8 cellular contexts compared by ENCODE assay signal in genomic region chr3:69948246-69948862, GRCh38. TPM values are rescaled to one million over a fixed set of nuclear protein-coding genes. Genes with fewer than 3 reads are reported as not detected.
DNase-seq lines count a peak whose midpoint lies in the region; ATAC-seq and TF ChIP-seq lines count a peak whose summit lies in the region.

No MANE protein-coding gene starts in this region.

- no peaks in the 10 kb centered on the region for H3K79me2 ChIP-seq in trophoblast cell (ENCODE audit: control insufficient read depth, insufficient read depth, low read length, poor library complexity)

- H3K79me1 ChIP-seq in trophoblast cell (ENCODE audit: low read length), result no peaks in the 10 kb centered on the region

- no peak overlapping the region for H4K12ac ChIP-seq in trophoblast cell (ENCODE audit: low read depth, low read length)

- H2AK5ac ChIP-seq in trophoblast cell (ENCODE audit: low read length), result no peak overlapping the region

- H3K9me3 ChIP-seq in trophoblast cell (ENCODE audit: insufficient read depth, low read depth, low read length), result no peaks in the 10 kb centered on the region

- peak; percentile 67 for TF ChIP-seq CTCF in epithelial cell of proximal tubule (conservative IDR thresholded peaks at IDR 0.05; ENCODE audit: low read depth, low read length)

- H2BK5ac ChIP-seq in trophoblast cell (ENCODE audit: low read depth, low read length, poor library complexity), result no peak overlapping the region

- no peak overlapping the region for H2BK120ac ChIP-seq in trophoblast cell (ENCODE audit: insufficient read depth, low read length, poor library complexity)

- H2AFZ ChIP-seq in trophoblast cell (ENCODE audit: insufficient read depth, low read length, poor library complexity), result no peak overlapping the region

- H3K4me2 ChIP-seq in trophoblast cell (ENCODE audit: low read length), result no peak overlapping the region

- no peak overlapping the region for H4K91ac ChIP-seq in trophoblast cell (ENCODE audit: low read depth, low read length)

- H3K18ac ChIP-seq in trophoblast cell (ENCODE audit: low read length), result no peak overlapping the region

- no peak overlapping the region for H4K8ac ChIP-seq in trophoblast cell (ENCODE audit: low read depth, low read length)

- H3K27me3 ChIP-seq in trophoblast cell (ENCODE audit: insufficient read depth, low read length), result no peaks in the 10 kb centered on the region
- H3K27me3 ChIP-seq in H7 (ENCODE audit: control insufficient read depth, insufficient read depth, low read length), result no peaks in the 10 kb centered on the region

- no peak overlapping the region for H2BK12ac ChIP-seq in trophoblast cell (ENCODE audit: low read length)

- H3K23ac ChIP-seq in trophoblast cell (ENCODE audit: low read length), result peak overlapping the region; percentile 58

- H3K4me1 ChIP-seq in trophoblast cell (ENCODE audit: control insufficient read depth in 1 of 2, insufficient read depth in 2 of 2, low read length in 2 of 2), result no peaks in the 10 kb centered on the region

- H3K4ac ChIP-seq in trophoblast cell (ENCODE audit: low read depth, low read length), result no peak overlapping the region

- no peak overlapping the region for H3K4me3 ChIP-seq in epithelial cell of proximal tubule (ENCODE audit: low read depth, low read length)
- no peak overlapping the region for H3K4me3 ChIP-seq in trophoblast cell (ENCODE audit: low read depth, low read length)
- no peak overlapping the region for H3K4me3 ChIP-seq in H7 (ENCODE audit: insufficient read depth, low read depth, low read length)

- H3K9ac ChIP-seq in trophoblast cell (ENCODE audit: low read length), result no peak overlapping the region

- H3K36me3 ChIP-seq in trophoblast cell (ENCODE audit: control insufficient read depth in 1 of 2, insufficient read depth in 2 of 2, low read length in 2 of 2) (no peaks in the 10 kb centered on the region), H7 (replicated peaks; ENCODE audit: control insufficient read depth, insufficient read depth, low read length) (no peaks in the 10 kb centered on the region)

- peak; percentile 2 for DNase-seq in SKM-1 (lab: John Stamatoyannopoulos, UW; ENCODE audit: unreplicated experiment)
- no peak for DNase-seq in SKM-1 treated with dmso at 0.1 percent for 144 hours (lab: John Stamatoyannopoulos, UW; ENCODE audit: unreplicated experiment)
- DNase-seq in NOMO-1 treated with DMSO at 0.1 percent for 48 hours (lab: John Stamatoyannopoulos, UW; ENCODE audit: unreplicated experiment), result peak; percentile 26
- DNase-seq in epithelial cell of proximal tubule (ENCODE audit: low read depth), result no peak
- peak in 1 of 2 donors; percentile 73 for DNase-seq in trophoblast cell
- DNase-seq in H7, result no peak

- no peak overlapping the region for H3K14ac ChIP-seq in trophoblast cell (ENCODE audit: low read length)

- H3K27ac ChIP-seq in trophoblast cell (ENCODE audit: low read depth, low read length), result no peak overlapping the region

- ATAC-seq in HG02884 (IDR thresholded peaks at IDR 0.05; ENCODE audit: unreplicated experiment) (no peak), HG02798 (IDR thresholded peaks at IDR 0.05; ENCODE audit: poor library complexity, unreplicated experiment) (no peak)

- no CpG with 5 or more reads among the region's 4 CpGs for WGBS in trophoblast cell (ENCODE audit: extremely low coverage, insufficient coverage, insufficient read length)

RNA-seq across cellular contexts. Expression of gene SAMMSON, which starts 51.2 kb away (rescaled TPM):
- not detected in 2 replicates for total RNA-seq in epithelial cell of proximal tubule
- polyA plus RNA-seq in trophoblast cell (2013), result not detected in 2 replicates
- 0.04 TPM in 1 of 2 replicates, not detected in the other for total RNA-seq in H7 (2014; rRNA removed; shearing (Covaris generic))

Comparison
In these comparisons a context has a peak if more than half of its experiments do, and no peak if none do; other contexts are left out.
1. DNase-seq: peak in SKM-1 (single experiment) and NOMO-1 treated with DMSO at 0.1 percent for 48 hours (single experiment); none in SKM-1 treated with dmso at 0.1 percent for 144 hours (single experiment), epithelial cell of proximal tubule (single experiment) and H7 (single experiment).